In the genomic region with DNA sequence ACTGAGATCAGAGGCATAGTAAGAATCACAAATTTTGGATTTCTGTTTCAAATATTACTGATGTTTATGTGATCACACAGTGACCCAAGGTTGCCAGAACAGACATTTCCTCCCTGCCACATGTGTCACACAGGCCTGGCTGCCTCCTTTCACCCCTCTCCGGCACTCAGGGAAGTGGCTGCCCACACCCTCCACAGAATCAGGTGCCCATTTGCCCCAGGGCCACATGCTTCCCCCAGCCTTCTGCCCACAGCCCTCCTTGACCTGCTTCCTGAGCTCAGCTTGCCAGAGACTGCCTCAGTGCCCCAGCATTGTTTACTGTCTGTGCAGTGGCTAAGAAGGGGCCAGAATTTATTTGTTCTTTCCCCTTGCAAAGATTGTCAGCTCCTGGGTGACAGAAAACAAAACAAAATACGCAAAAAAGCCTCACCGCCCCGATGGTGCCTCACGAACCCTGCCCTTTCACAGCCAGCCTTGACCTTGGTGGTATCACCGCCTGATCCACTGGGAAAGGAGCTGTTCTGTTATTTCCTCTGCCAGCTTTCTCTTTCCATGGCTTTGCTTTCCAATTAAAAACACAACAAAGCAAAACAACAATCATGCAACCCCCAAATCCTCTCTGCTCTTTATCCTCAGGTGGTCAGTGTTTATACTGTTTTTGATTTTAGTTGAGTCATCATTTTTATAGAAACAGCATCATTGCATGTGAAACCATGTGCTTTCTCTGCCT, we compare ENCODE assay signal across 1 cellular context.
A peak's percentile ranks its signal among the peaks of the same experiment; 100 is the strongest.
TF ChIP-seq lines count a peak whose summit lies in the region.

No MANE protein-coding gene starts in this region.

TF ChIP-seq in H1, 55 proteins besides CTCF, POLR2A, EP300 and RAD21:
- TF ChIP-seq MAFK (IDR thresholded peaks at IDR 0.05; ENCODE audit: low read depth, low read length) (0 out of 2 replicates have a peak, but pooled peaks have one; percentile 63), ASH2L (IDR thresholded peaks at IDR 0.05; ENCODE audit: low read length) (no peak), GABPA (IDR thresholded peaks at IDR 0.05; ENCODE audit: borderline replicate concordance, insufficient read depth, low read length) (no peak)
